Comparison of ENCODE assay signal across 17 cellular contexts in genomic region chr13:98539655-98540054, GRCh38. TPM values are rescaled to one million over a fixed set of nuclear protein-coding genes. Genes with fewer than 3 reads are reported as not detected.
DNase-seq lines count a peak whose midpoint lies in the region; ATAC-seq and TF ChIP-seq lines count a peak whose summit lies in the region.
"Had no signal": no experiment of that assay in that cellular context is flagged by ENCODE, and none has a peak within 500 bp of the region (broad histone marks: within the 10 kb centered on the region; RNA-seq: fewer than 3 reads in every experiment).

No MANE protein-coding gene starts in this region.

- H3K4me1 ChIP-seq in breast epithelium (peaks cover 4 to 5% of the 10 kb centered on the region in 2 donors), neuronal stem cell (ENCODE audit: control insufficient read depth in 2 of 2, insufficient read depth in 1 of 2, low read depth in 1 of 2, low read length in 2 of 2) (peaks cover 20 to 21% of the 10 kb centered on the region in 2 donors)

- intact Hi-C loops in MCF 10A (cut with micrococcal nuclease), result no loop called here
- intact Hi-C loops in breast epithelium (cut with DNase I; ENCODE audit: low total_unique reads), result no loop called here

- no peak for TF ChIP-seq CTCF in MCF 10A (IDR thresholded peaks at IDR 0.05; ENCODE audit: unreplicated experiment)
- TF ChIP-seq CTCF in breast epithelium (IDR thresholded peaks at IDR 0.05), result no peak
- no peak for TF ChIP-seq CTCF in glutamatergic neuron (IDR thresholded peaks at IDR 0.05; ENCODE audit: partially characterized antibody, unreplicated experiment)
- no peak for TF ChIP-seq CTCF in type B pancreatic cell (conservative IDR thresholded peaks at IDR 0.05)

- H3K9me3 Mint-ChIP-seq in MCF 10A (ENCODE audit: unreplicated experiment) (no peaks in the 10 kb centered on the region), glutamatergic neuron (ENCODE audit: unreplicated experiment) (peaks cover 35% of the 10 kb centered on the region), type B pancreatic cell (no peaks in the 10 kb centered on the region)

- H3K4me3 Mint-ChIP-seq in MCF 10A (ENCODE audit: unreplicated experiment), result no peak overlapping the region
- H3K4me3 Mint-ChIP-seq in glutamatergic neuron (ENCODE audit: unreplicated experiment), result peak overlapping the region; percentile 87
- H3K4me3 Mint-ChIP-seq in type B pancreatic cell, result no peak overlapping the region

- no peak for DNase-seq in MCF 10A (ENCODE audit: unreplicated experiment)
- DNase-seq in breast epithelium (ENCODE audit: low spot score in 2 of 2), result no peak
- peak; percentile 40 for DNase-seq in NCI-H69 (lab: John Stamatoyannopoulos, UW)
- peak; percentile 55 for DNase-seq in glutamatergic neuron
- DNase-seq in type B pancreatic cell (ENCODE audit: extremely low spot score, unreplicated experiment), result no peak
- no peak for DNase-seq in neuronal stem cell (ENCODE audit: low spot score)
- no peak for DNase-seq in COLO829 (ENCODE audit: low spot score)
- DNase-seq: activated CD4-positive, alpha-beta T cell treated with anti-CD3 and anti-CD28 coated beads for 1 hour; AML-193; DMS79 treated with DMSO at 0.1 percent for 48 hours; dorsolateral prefrontal cortex; NCI-H774; T-helper 2 cell had no signal

- ATAC-seq in GM18868 (IDR thresholded peaks at IDR 0.05; ENCODE audit: unreplicated experiment), result no peak

- H3K27ac Mint-ChIP-seq in MCF 10A (ENCODE audit: low read depth, unreplicated experiment), result peak overlapping the region; percentile 51
- peak overlapping the region; percentile 99 for H3K27ac Mint-ChIP-seq in glutamatergic neuron (ENCODE audit: unreplicated experiment)
- H3K27ac Mint-ChIP-seq in type B pancreatic cell, result peak overlapping the region; percentile 48

- no peak overlapping the region for H3K18ac ChIP-seq in neuronal stem cell (ENCODE audit: low read length)

- no peak overlapping the region for H2BK12ac ChIP-seq in neuronal stem cell (ENCODE audit: low read length)

- H3K4me3 ChIP-seq in breast epithelium (no peak overlapping the region), neuronal stem cell (ENCODE audit: low read length in 2 of 2) (no peak overlapping the region)
- H3K4me3 ChIP-seq: dorsolateral prefrontal cortex, lung had no signal

- TF ChIP-seq POLR2A in breast epithelium (IDR thresholded peaks at IDR 0.05), result no peak

- CTCF ChIA-PET in MCF 10A (lab: Yijun Ruan, JAX), result no interaction called here

- no peak overlapping the region for H2AFZ ChIP-seq in neuronal stem cell (ENCODE audit: low read length)

- H3K36me3 Mint-ChIP-seq in MCF 10A (ENCODE audit: insufficient read depth, unreplicated experiment) (peaks cover 16% of the 10 kb centered on the region), glutamatergic neuron (ENCODE audit: unreplicated experiment) (no peaks in the 10 kb centered on the region), type B pancreatic cell (peaks cover 19% of the 10 kb centered on the region)

- no peak overlapping the region for H4K8ac ChIP-seq in neuronal stem cell (ENCODE audit: low read depth, low read length)

- no peaks in the 10 kb centered on the region for H3K27me3 ChIP-seq in breast epithelium
- H3K27me3 ChIP-seq in neuronal stem cell (ENCODE audit: control insufficient read depth in 3 of 3, insufficient read depth in 3 of 3, low read depth in 1 of 3, low read length in 3 of 3), result no peaks in the 10 kb centered on the region
- H3K27me3 ChIP-seq: dorsolateral prefrontal cortex, neutrophil had no signal

- POLR2A ChIA-PET in MCF 10A (lab: Yijun Ruan, JAX), result interaction anchor here (1.3 to 1.9 kb wide), 2 partner anchors 38 to 44 kb away, joined by 4 read pairs; no protein-coding TSS in a partner anchor

- no TSS peak for BruUV-seq in MCF 10A (replicated peaks; lab: Mats Ljungman, UMichigan)

- no peak overlapping the region for H3K23ac ChIP-seq in neuronal stem cell (ENCODE audit: low read depth, low read length, poor library complexity)

- H3K14ac ChIP-seq in neuronal stem cell (ENCODE audit: low read length), result no peak overlapping the region

- H3K27me3 Mint-ChIP-seq in MCF 10A (ENCODE audit: insufficient read depth, unreplicated experiment) (no peaks in the 10 kb centered on the region), glutamatergic neuron (ENCODE audit: unreplicated experiment) (peaks cover 26% of the 10 kb centered on the region), type B pancreatic cell (no peaks in the 10 kb centered on the region)

- H4K91ac ChIP-seq in neuronal stem cell (ENCODE audit: low read depth, low read length, poor library complexity), result no peak overlapping the region

- H3K36me3 ChIP-seq in breast epithelium (no peaks in the 10 kb centered on the region), neuronal stem cell (replicated peaks in 1 of 2; ENCODE audit: control insufficient read depth in 2 of 2, insufficient read depth in 2 of 2, low read length in 2 of 2) (peaks cover 1 to 20% of the 10 kb centered on the region in 2 donors)

- H3K4me2 ChIP-seq in neuronal stem cell (ENCODE audit: insufficient read depth, low read length, poor library complexity, severe bottlenecking), result no peak overlapping the region

- H2BK120ac ChIP-seq in neuronal stem cell (ENCODE audit: low read depth, low read length), result no peak overlapping the region

- H3K9ac ChIP-seq in neuronal stem cell (ENCODE audit: low read depth, low read length, poor library complexity), result no peak overlapping the region

- H3K27ac ChIP-seq in breast epithelium (peak overlapping the region in 1 of 2 donors; percentile 67), neuronal stem cell (replicated peaks; ENCODE audit: low read length) (no peak overlapping the region)
- H3K27ac ChIP-seq: HL-60, neutrophil had no signal

- peaks cover 24% of the 10 kb centered on the region for H3K79me1 ChIP-seq in neuronal stem cell (ENCODE audit: low read depth, low read length)

- H2BK5ac ChIP-seq in neuronal stem cell (ENCODE audit: low read length), result no peak overlapping the region

- no peak overlapping the region for H3K4ac ChIP-seq in neuronal stem cell (ENCODE audit: low read length)

- H3K9me3 ChIP-seq in breast epithelium (no peaks in the 10 kb centered on the region), neuronal stem cell (replicated peaks in 1 of 2; ENCODE audit: control insufficient read depth in 2 of 2, insufficient read depth in 1 of 2, low read depth in 1 of 2, low read length in 2 of 2) (peaks cover 2 to 4% of the 10 kb centered on the region in 2 donors)
- H3K9me3 ChIP-seq: neutrophil had no signal

- no peak overlapping the region for H2AK5ac ChIP-seq in neuronal stem cell (ENCODE audit: low read depth, low read length)

- no CpG with 5 or more reads among the region's 7 CpGs for WGBS in neuronal stem cell (ENCODE audit: extremely low coverage in 2 of 2, insufficient read length in 2 of 2, insufficient replicate concordance in 1 of 2), 2 donors

- H3K4me1 Mint-ChIP-seq in MCF 10A (ENCODE audit: insufficient read depth, unreplicated experiment) (peaks cover 41% of the 10 kb centered on the region), glutamatergic neuron (ENCODE audit: low read depth, unreplicated experiment) (peaks cover 87% of the 10 kb centered on the region), type B pancreatic cell (ENCODE audit: unreplicated experiment) (peaks cover 72% of the 10 kb centered on the region)

- no peak overlapping the region for H2BK15ac ChIP-seq in neuronal stem cell (ENCODE audit: low read length)

RNA-seq across cellular contexts. Expression of gene STK24, which starts 37.3 kb away (rescaled TPM):
- 200 and 215 TPM in 2 replicates for total RNA-seq in MCF 10A (2022)
- 100 to 1,000 TPM in 1 of 3 donors, 10 to 100 TPM in 2; 61.3 to 149 (median 71.9) TPM for total RNA-seq in breast epithelium
- 188 TPM for total RNA-seq in glutamatergic neuron (ENCODE audit: unreplicated experiment)
- 121 and 180 TPM in 2 replicates for total RNA-seq in type B pancreatic cell (ENCODE audit: low replicate concordance)
- 162 TPM for polyA plus RNA-seq in neuronal stem cell (2013, experiment 1 of 2)
- polyA plus RNA-seq in neuronal stem cell (2013, experiment 2 of 2), result 159 TPM

Comparison
In these comparisons a context has a peak if more than half of its experiments do, and no peak if none do; other contexts are left out.
1. DNase-seq: peak in NCI-H69 (single experiment) and glutamatergic neuron (single experiment); none in MCF 10A (single experiment), breast epithelium (0 of 2), type B pancreatic cell (single experiment), neuronal stem cell (single experiment) and COLO829 (single experiment).
2. H3K27ac Mint-ChIP-seq: peak in every context shown above with its lines; median percentile 99 in glutamatergic neuron; 51 in MCF 10A; 48 in type B pancreatic cell.